8 cellular contexts compared by ENCODE assay signal in genomic region chr1:216601427-216601751, GRCh38.
DNase-seq lines count a peak whose midpoint lies in the region; ATAC-seq lines count a peak whose summit lies in the region.

No MANE protein-coding gene starts in this region.

- H3K9me3 ChIP-seq in mucosa of stomach (ENCODE audit: control insufficient read depth, low read length): no peaks in the 10 kb centered on the region

- peak; percentile 21 for ATAC-seq in HG02763 (IDR thresholded peaks at IDR 0.05; ENCODE audit: unreplicated experiment)
- ATAC-seq in GM21360 (IDR thresholded peaks at IDR 0.05; ENCODE audit: unreplicated experiment): no peak
- ATAC-seq in GM21528 (IDR thresholded peaks at IDR 0.05; ENCODE audit: low FRiP score, unreplicated experiment): no peak
- no peak for ATAC-seq in GM21423 (IDR thresholded peaks at IDR 0.05; ENCODE audit: unreplicated experiment)

- H3K27me3 ChIP-seq in mucosa of stomach (ENCODE audit: control insufficient read depth, insufficient read depth, low read length): no peaks in the 10 kb centered on the region

- H3K9ac ChIP-seq in mucosa of stomach (ENCODE audit: low read length): peak overlapping the region; percentile 95

- no peaks in the 10 kb centered on the region for H3K4me1 ChIP-seq in mucosa of stomach (ENCODE audit: control insufficient read depth, insufficient read depth, low read length)

- peak overlapping the region; percentile 90 for H3K27ac ChIP-seq in cingulate gyrus (ENCODE audit: low read depth, low read length)

- H3K36me3 ChIP-seq in mucosa of stomach (ENCODE audit: control insufficient read depth, insufficient read depth, low read length): no peaks in the 10 kb centered on the region

- DNase-seq in A172 (ENCODE audit: low spot score) (peak; percentile 60), SIG-M5 (lab: John Stamatoyannopoulos, UW) (no peak)

- peak overlapping the region; percentile 66 for H3K4me3 ChIP-seq in mucosa of stomach (ENCODE audit: low read length)
